In genomic region chr1:151908228-151908691, GRCh38 we compare ENCODE assay signal across 9 cellular contexts. TPM values are rescaled to one million over a fixed set of nuclear protein-coding genes. Genes with fewer than 3 reads are reported as not detected.
DNase-seq lines count a peak whose midpoint lies in the region; ATAC-seq, FAIRE-seq and TF ChIP-seq lines count a peak whose summit lies in the region.
"Had no signal": no experiment of that assay in that cellular context is flagged by ENCODE, and none has a peak within 500 bp of the region (broad histone marks: within the 10 kb centered on the region; RNA-seq: fewer than 3 reads in every experiment).

No MANE protein-coding gene starts in this region.

- peak overlapping the region; percentile 56 for H3K4me3 Mint-ChIP-seq in endothelial cell (ENCODE audit: unreplicated experiment)

- peak; percentile 48 to 50 for DNase-seq in NOMO-1 (lab: John Stamatoyannopoulos, UW; ENCODE audit: unreplicated experiment in 2 of 2)
- DNase-seq in NOMO-1 treated with dmso at 0.1 percent for 144 hours (lab: John Stamatoyannopoulos, UW; ENCODE audit: unreplicated experiment): no peak
- no peak for DNase-seq in RCC 7860 (ENCODE audit: low spot score)
- DNase-seq in endothelial cell (ENCODE audit: low spot score): no peak
- peak; percentile 42 for DNase-seq in stimulated activated CD8-positive, alpha-beta memory T cell treated with anti-CD3 and anti-CD28 coated beads, Interleukin-4, amount 100 ng/mL, for 48 hours
- no peak for DNase-seq in activated gamma-delta T cell treated with Interleukin-2 at 50 U/mL for 16 hours
- no peak for DNase-seq in medulla oblongata (ENCODE audit: extremely low spot score)

- H3K36me3 Mint-ChIP-seq in endothelial cell (ENCODE audit: low read depth, unreplicated experiment): peaks cover 36% of the 10 kb centered on the region

- peaks cover 6% of the 10 kb centered on the region for H3K4me1 Mint-ChIP-seq in endothelial cell (ENCODE audit: unreplicated experiment)

- FAIRE-seq in RCC 7860 (lab: Jason Lieb, UNC): peak; percentile 15

- peaks cover 18% of the 10 kb centered on the region for H3K9me3 Mint-ChIP-seq in endothelial cell (ENCODE audit: unreplicated experiment)

- TF ChIP-seq CTCF in endothelial cell (IDR thresholded peaks at IDR 0.05; ENCODE audit: unreplicated experiment): no peak

- H3K27me3 Mint-ChIP-seq in endothelial cell (ENCODE audit: unreplicated experiment): peaks cover 1% of the 10 kb centered on the region

- no peak overlapping the region for H3K27ac Mint-ChIP-seq in endothelial cell (ENCODE audit: unreplicated experiment)

- no peak for ATAC-seq in GM21529 (IDR thresholded peaks at IDR 0.05; ENCODE audit: unreplicated experiment)

RNA-seq across cellular contexts. Expression of gene THEM4, which starts 1.1 kb away (rescaled TPM):
- 9.0 TPM for total RNA-seq in endothelial cell (ENCODE audit: unreplicated experiment)

RNA-seq across cellular contexts. Expression of gene THEM5, which starts 54.7 kb away (rescaled TPM):
- total RNA-seq in endothelial cell (ENCODE audit: unreplicated experiment): not detected
- total RNA-seq: T-helper 2 cell treated with Interferon-gamma antibody and Interleukin-4, amounts not matched to agents 100 ng/mL and 5 ng/mL, for 36 hours had no signal

Comparison
In these comparisons a context has a peak if more than half of its experiments do, and no peak if none do; other contexts are left out.
1. DNase-seq: peak in NOMO-1 (2 of 2) and stimulated activated CD8-positive, alpha-beta memory T cell treated with anti-CD3 and anti-CD28 coated beads, Interleukin-4, amount 100 ng/mL, for 48 hours (single experiment); none in NOMO-1 treated with dmso at 0.1 percent for 144 hours (single experiment), RCC 7860 (single experiment), endothelial cell (single experiment), activated gamma-delta T cell treated with Interleukin-2 at 50 U/mL for 16 hours (single experiment) and medulla oblongata (single experiment).